In the genomic region with DNA sequence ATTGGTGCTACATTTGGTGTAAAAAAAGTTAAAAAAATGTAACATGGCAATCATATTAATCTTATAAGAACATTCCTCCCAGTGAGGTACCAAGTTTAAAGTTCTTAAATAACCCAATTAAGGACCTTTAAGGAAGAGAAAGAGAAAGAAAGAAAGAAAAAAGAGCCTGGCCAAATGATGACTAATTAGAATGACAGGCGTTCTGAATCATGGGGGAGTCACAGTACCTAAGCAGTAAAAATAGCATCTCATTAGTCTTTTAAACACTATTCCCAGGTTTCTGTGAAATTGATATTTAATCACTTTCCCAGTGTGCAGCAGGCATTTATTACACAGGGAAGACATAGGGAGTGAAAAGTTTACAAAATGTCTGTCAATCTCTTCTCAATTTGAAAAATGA, we compare ENCODE assay signal across 29 cellular contexts.
A peak's percentile ranks its signal among the peaks of the same experiment; 100 is the strongest.
DNase-seq lines count a peak whose midpoint lies in the region; ATAC-seq and TF ChIP-seq lines count a peak whose summit lies in the region.
"Had no signal": no experiment of that assay in that cellular context is flagged by ENCODE, and none has a peak within 500 bp of the region (broad histone marks: within the 10 kb centered on the region; RNA-seq: fewer than 3 reads in every experiment).

No MANE protein-coding gene starts in this region.

- CTCF ChIA-PET in IMR-90 (lab: Yijun Ruan, JAX) (no interaction called here), WTC11 (lab: Charles Lee) (no interaction called here)
- CTCF ChIA-PET in naive thymus-derived CD4-positive, alpha-beta T cell (lab: Charles Lee), result no interaction called here

- H3K18ac ChIP-seq in IMR-90 (ENCODE audit: low read depth, low read length), result no peak overlapping the region

- H4K91ac ChIP-seq in IMR-90 (ENCODE audit: insufficient read depth, low read depth, low read length), result no peak overlapping the region

- H3K23ac ChIP-seq in IMR-90 (ENCODE audit: low read depth, low read length), result no peak overlapping the region

- H2BK15ac ChIP-seq in IMR-90 (ENCODE audit: low read depth, low read length), result no peak overlapping the region

- TF ChIP-seq RAD21 in IMR-90 (IDR thresholded peaks at IDR 0.05; ENCODE audit: low read length), result no peak

- H3K36me3 ChIP-seq in IMR-90 (ENCODE audit: control insufficient read depth, insufficient read depth, low read length), result no peaks in the 10 kb centered on the region
- H3K36me3 ChIP-seq in kidney epithelial cell (ENCODE audit: control insufficient read depth, insufficient read depth, low read length), result no peaks in the 10 kb centered on the region
- H3K36me3 ChIP-seq in naive thymus-derived CD4-positive, alpha-beta T cell (ENCODE audit: control insufficient read depth in 2 of 3, insufficient read depth in 3 of 3, low read length in 3 of 3), result no peaks in the 10 kb centered on the region
- H3K36me3 ChIP-seq: BLaER1 treated with 17β-estradiol and CSF1 and Interleukin-3, amounts not matched to agents 10 nM and 100 nM; left ventricle myocardium inferior; right atrium auricular region; uterus had no signal

- H3K9me3 ChIP-seq in IMR-90 (ENCODE audit: control insufficient read depth, insufficient read depth, low read length), result no peaks in the 10 kb centered on the region
- H3K9me3 ChIP-seq in naive thymus-derived CD4-positive, alpha-beta T cell (ENCODE audit: control insufficient read depth in 2 of 3, low read length in 3 of 3), result no peaks in the 10 kb centered on the region
- H3K9me3 ChIP-seq: BLaER1 treated with 17β-estradiol and CSF1 and Interleukin-3, amounts not matched to agents 10 nM and 100 nM; left ventricle myocardium inferior; right atrium auricular region; uterus had no signal

- no peak overlapping the region for H4K5ac ChIP-seq in IMR-90 (ENCODE audit: low read depth, low read length)

- in situ Hi-C loops in IMR-90 (cut with MboI; ENCODE audit: low sequenced_read_pairs), result no loop called here

- peaks cover 0 to 8% (median 0%) of the 10 kb centered on the region in 11 donors for H3K9me3 Mint-ChIP-seq in naive thymus-derived CD4-positive, alpha-beta T cell
- H3K9me3 Mint-ChIP-seq in WTC11, result no peaks in the 10 kb centered on the region
- H3K9me3 Mint-ChIP-seq: activated T-helper 17 cell treated with anti-CD3 and anti-CD28 coated beads, Interleukin-2, amount 50 U/mL, for 72 hours; stimulated activated memory B cell treated with anti-CD40 and anti-IgM and Interleukin-4, amounts not matched to agents 10 μg/mL and 1 μg/mL and 100 μg/mL, for 72 hours had no signal

- no peak overlapping the region for H2BK20ac ChIP-seq in IMR-90 (ENCODE audit: low read depth, low read length)

- intact Hi-C loops in IMR-90 (cut with micrococcal nuclease), result no loop called here
- intact Hi-C loops in naive thymus-derived CD4-positive, alpha-beta T cell (cut with micrococcal nuclease), result no loop called here
- intact Hi-C loops in posterior vena cava (cut with DNase I), result no loop called here

- no peak overlapping the region for H3K4me3 ChIP-seq in IMR-90 (ENCODE audit: insufficient read depth, low read depth, low read length)
- no peak overlapping the region for H3K4me3 ChIP-seq in kidney epithelial cell (ENCODE audit: low read depth, low read length)
- no peak overlapping the region for H3K4me3 ChIP-seq in naive thymus-derived CD4-positive, alpha-beta T cell (ENCODE audit: low read length)
- H3K4me3 ChIP-seq: BLaER1 treated with 17β-estradiol and CSF1 and Interleukin-3, amounts not matched to agents 10 nM and 100 nM; hepatocyte; left ventricle myocardium inferior; right atrium auricular region; uterus had no signal

- H3K27me3 ChIP-seq in IMR-90 (ENCODE audit: control insufficient read depth, insufficient read depth, low read length) (no peaks in the 10 kb centered on the region), kidney epithelial cell (ENCODE audit: control insufficient read depth, insufficient read depth, low read length) (no peaks in the 10 kb centered on the region)
- no peaks in the 10 kb centered on the region for H3K27me3 ChIP-seq in naive thymus-derived CD4-positive, alpha-beta T cell (ENCODE audit: control insufficient read depth in 2 of 2, insufficient read depth in 2 of 2, low read length in 2 of 2)
- H3K27me3 ChIP-seq: BLaER1 treated with 17β-estradiol and CSF1 and Interleukin-3, amounts not matched to agents 10 nM and 100 nM; hepatocyte; right atrium auricular region; uterus had no signal

- no peak overlapping the region for H3K4me2 ChIP-seq in IMR-90 (ENCODE audit: low read depth, low read length)
- H3K4me2 ChIP-seq: BLaER1 treated with 17β-estradiol and CSF1 and Interleukin-3, amounts not matched to agents 10 nM and 100 nM; hepatocyte had no signal

- peak; percentile 35 for DNase-seq in DMS 273 (lab: John Stamatoyannopoulos, UW; ENCODE audit: unreplicated experiment)
- DNase-seq in IMR-90, result peak; percentile 5
- DNase-seq in astrocyte of the hippocampus (ENCODE audit: low read depth, low spot score), result peak; percentile 59
- peak; percentile 16 for DNase-seq in kidney epithelial cell (ENCODE audit: low read depth)
- DNase-seq in naive thymus-derived CD4-positive, alpha-beta T cell, result no peak
- no peak for DNase-seq in posterior vena cava (ENCODE audit: low spot score)
- no peak for DNase-seq in WTC11 (ENCODE audit: low spot score)
- DNase-seq: activated B cell treated with CpG ODN at 0.5 μM for 24 hours; activated CD4-positive, alpha-beta T cell treated with anti-CD3 and anti-CD28 coated beads, Interleukin-2, amount 50 U/mL, for 4 hours; activated CD8-positive, alpha-beta memory T cell treated with anti-CD3 and anti-CD28 coated beads, Interleukin-2, amount 50 U/mL, for 4 hours; aorta; cerebellar nuclear complex; erythroblast; foreskin melanocyte; immature natural killer cell; left ventricle myocardium inferior; MV-4-11; naive B cell; NCI-H526; nucleus accumbens; stimulated activated CD4-positive, alpha-beta T cell treated with anti-CD3 and anti-CD28 coated beads, Interleukin-4, amount 100 ng/mL, for 1 hour; uterus had no signal

- no peaks in the 10 kb centered on the region for H4K20me1 ChIP-seq in IMR-90 (ENCODE audit: insufficient read depth, low read length)
- H4K20me1 ChIP-seq: BLaER1 treated with 17β-estradiol and CSF1 and Interleukin-3, amounts not matched to agents 10 nM and 100 nM had no signal

- H3K4me1 Mint-ChIP-seq in naive thymus-derived CD4-positive, alpha-beta T cell, result no peaks in the 10 kb centered on the region
- H3K4me1 Mint-ChIP-seq in WTC11, result no peaks in the 10 kb centered on the region
- H3K4me1 Mint-ChIP-seq: activated B cell treated with CpG ODN at 0.5 μM for 24 hours; activated T-helper 17 cell treated with anti-CD3 and anti-CD28 coated beads, Interleukin-2, amount 50 U/mL, for 72 hours; immature natural killer cell; naive B cell; stimulated activated memory B cell treated with anti-CD40 and anti-IgM and Interleukin-4, amounts not matched to agents 10 μg/mL and 1 μg/mL and 100 μg/mL, for 72 hours had no signal

- H3K27me3 Mint-ChIP-seq in naive thymus-derived CD4-positive, alpha-beta T cell, result no peaks in the 10 kb centered on the region
- H3K27me3 Mint-ChIP-seq in WTC11 (ENCODE audit: low read depth), result no peaks in the 10 kb centered on the region
- H3K27me3 Mint-ChIP-seq: activated B cell treated with CpG ODN at 0.5 μM for 24 hours; activated naive CD8-positive, alpha-beta T cell; activated T-helper 17 cell treated with anti-CD3 and anti-CD28 coated beads, Interleukin-2, amount 50 U/mL, for 72 hours; naive B cell; stimulated activated memory B cell treated with anti-CD40 and anti-IgM and Interleukin-4, amounts not matched to agents 10 μg/mL and 1 μg/mL and 100 μg/mL, for 72 hours had no signal

- no peak overlapping the region for H3K4me3 Mint-ChIP-seq in naive thymus-derived CD4-positive, alpha-beta T cell
- H3K4me3 Mint-ChIP-seq in WTC11, result no peak overlapping the region
- H3K4me3 Mint-ChIP-seq: activated B cell treated with CpG ODN at 0.5 μM for 24 hours; activated naive CD8-positive, alpha-beta T cell; activated T-helper 17 cell treated with anti-CD3 and anti-CD28 coated beads, Interleukin-2, amount 50 U/mL, for 72 hours; immature natural killer cell; naive B cell; stimulated activated memory B cell treated with anti-CD40 and anti-IgM and Interleukin-4, amounts not matched to agents 10 μg/mL and 1 μg/mL and 100 μg/mL, for 72 hours had no signal

- no peak overlapping the region for H3K56ac ChIP-seq in IMR-90 (ENCODE audit: extremely low read depth, insufficient read depth, low read length)

- no peaks in the 10 kb centered on the region for H3K79me1 ChIP-seq in IMR-90 (ENCODE audit: low read depth in 1 of 2, low read length in 2 of 2)

- H3K4me1 ChIP-seq in IMR-90 (ENCODE audit: control insufficient read depth, insufficient read depth, low read length), result no peaks in the 10 kb centered on the region
- H3K4me1 ChIP-seq in naive thymus-derived CD4-positive, alpha-beta T cell (ENCODE audit: control insufficient read depth in 2 of 2, insufficient read depth in 2 of 2, low read length in 2 of 2), result no peaks in the 10 kb centered on the region
- H3K4me1 ChIP-seq: BLaER1 treated with 17β-estradiol and CSF1 and Interleukin-3, amounts not matched to agents 10 nM and 100 nM; left ventricle myocardium inferior; right atrium auricular region; uterus had no signal

- no peak overlapping the region for H3K9ac ChIP-seq in IMR-90 (ENCODE audit: low read depth, low read length)
- H3K9ac ChIP-seq: BLaER1 treated with 17β-estradiol and CSF1 and Interleukin-3, amounts not matched to agents 10 nM and 100 nM had no signal

- ATAC-seq in IMR-90 (ENCODE audit: low read depth) (no peak), GM18517 (IDR thresholded peaks at IDR 0.05; ENCODE audit: unreplicated experiment) (no peak), WTC11 (no peak)
- ATAC-seq in naive thymus-derived CD4-positive, alpha-beta T cell, result no peak
- ATAC-seq: activated T-helper 17 cell treated with anti-CD3 and anti-CD28 coated beads, Interleukin-2, amount 50 U/mL, for 72 hours; stimulated activated memory B cell treated with anti-CD40 and anti-IgM and Interleukin-4, amounts not matched to agents 10 μg/mL and 1 μg/mL and 100 μg/mL, for 72 hours had no signal

- no peak overlapping the region for H2AK9ac ChIP-seq in IMR-90 (replicated peaks; ENCODE audit: low read depth, low read length, poor library complexity)

- no peak overlapping the region for H4K8ac ChIP-seq in IMR-90 (ENCODE audit: low read depth in 2 of 2, low read length in 2 of 2)

- H2BK5ac ChIP-seq in IMR-90 (ENCODE audit: low read depth, low read length, poor library complexity, severe bottlenecking), result no peak overlapping the region

- BruUV-seq in IMR-90 (replicated peaks; lab: Mats Ljungman, UMichigan), result no TSS peak

- TF ChIP-seq CTCF in IMR-90 (conservative IDR thresholded peaks at IDR 0.05; ENCODE audit: low read depth, low read length), result no peak
- no peak for TF ChIP-seq CTCF in kidney epithelial cell (IDR thresholded peaks at IDR 0.05; ENCODE audit: insufficient read depth, low read length, poor library complexity, severe bottlenecking)
- no peak for TF ChIP-seq CTCF in WTC11 (IDR thresholded peaks at IDR 0.05)

- no peak overlapping the region for H3K4ac ChIP-seq in IMR-90 (ENCODE audit: low read depth, low read length)

- POLR2A ChIA-PET in IMR-90 (lab: Charles Lee; ENCODE audit: unreplicated experiment) (no interaction called here), WTC11 (lab: Charles Lee) (no interaction called here)
- POLR2A ChIA-PET in naive thymus-derived CD4-positive, alpha-beta T cell (lab: Charles Lee), result no interaction called here

- no peak overlapping the region for H3K27ac ChIP-seq in IMR-90 (ENCODE audit: insufficient read depth, low read length)
- H3K27ac ChIP-seq in naive thymus-derived CD4-positive, alpha-beta T cell (ENCODE audit: low read depth, low read length), result no peak overlapping the region
- H3K27ac ChIP-seq: BLaER1 treated with 17β-estradiol and CSF1 and Interleukin-3, amounts not matched to agents 10 nM and 100 nM; hepatocyte; left ventricle myocardium inferior; right atrium auricular region; uterus had no signal

- dilution Hi-C loops in IMR-90 (cut with HindIII; ENCODE audit: low sequenced_read_pairs, unreplicated experiment), result no loop called here

- no peaks in the 10 kb centered on the region for H3K9me1 ChIP-seq in IMR-90 (ENCODE audit: insufficient read depth, low read length)

- no CpG with 5 or more reads among the region's 1 CpG for WGBS in IMR-90 (ENCODE audit: extremely low coverage in 2 of 2, insufficient read length in 1 of 2), 2 experiments

- no peak overlapping the region for H3K14ac ChIP-seq in IMR-90 (replicated peaks; ENCODE audit: low read depth, low read length)

- no peak overlapping the region for H2BK120ac ChIP-seq in IMR-90 (ENCODE audit: low read depth, low read length)

- no peaks in the 10 kb centered on the region for H3K36me3 Mint-ChIP-seq in naive thymus-derived CD4-positive, alpha-beta T cell
- no peaks in the 10 kb centered on the region for H3K36me3 Mint-ChIP-seq in WTC11
- H3K36me3 Mint-ChIP-seq: activated naive CD8-positive, alpha-beta T cell; immature natural killer cell; naive B cell; stimulated activated memory B cell treated with anti-CD40 and anti-IgM and Interleukin-4, amounts not matched to agents 10 μg/mL and 1 μg/mL and 100 μg/mL, for 72 hours had no signal

- H2AFZ ChIP-seq in IMR-90 (replicated peaks; ENCODE audit: low read length, poor library complexity), result no peak overlapping the region
- H2AFZ ChIP-seq: hepatocyte had no signal

- H2AK5ac ChIP-seq in IMR-90 (ENCODE audit: low read depth, low read length), result no peak overlapping the region

- no peak overlapping the region for H3K27ac Mint-ChIP-seq in naive thymus-derived CD4-positive, alpha-beta T cell
- H3K27ac Mint-ChIP-seq in WTC11, result no peak overlapping the region
- H3K27ac Mint-ChIP-seq: activated B cell treated with CpG ODN at 0.5 μM for 24 hours; activated naive CD8-positive, alpha-beta T cell; activated T-helper 17 cell treated with anti-CD3 and anti-CD28 coated beads, Interleukin-2, amount 50 U/mL, for 72 hours; immature natural killer cell; naive B cell; stimulated activated memory B cell treated with anti-CD40 and anti-IgM and Interleukin-4, amounts not matched to agents 10 μg/mL and 1 μg/mL and 100 μg/mL, for 72 hours had no signal

- TF ChIP-seq POLR2A in IMR-90 (IDR thresholded peaks at IDR 0.05; ENCODE audit: low read depth, low read length), result no peak

Comparison
In these comparisons a context has a peak if more than half of its experiments do, and no peak if none do; other contexts are left out.
1. DNase-seq: peak in DMS 273 (single experiment), IMR-90 (single experiment), astrocyte of the hippocampus (single experiment) and kidney epithelial cell (single experiment); none in naive thymus-derived CD4-positive, alpha-beta T cell (0 of 9), posterior vena cava (single experiment) and WTC11 (single experiment).